ENCODE assay signal across 9 cellular contexts in the genomic region with DNA sequence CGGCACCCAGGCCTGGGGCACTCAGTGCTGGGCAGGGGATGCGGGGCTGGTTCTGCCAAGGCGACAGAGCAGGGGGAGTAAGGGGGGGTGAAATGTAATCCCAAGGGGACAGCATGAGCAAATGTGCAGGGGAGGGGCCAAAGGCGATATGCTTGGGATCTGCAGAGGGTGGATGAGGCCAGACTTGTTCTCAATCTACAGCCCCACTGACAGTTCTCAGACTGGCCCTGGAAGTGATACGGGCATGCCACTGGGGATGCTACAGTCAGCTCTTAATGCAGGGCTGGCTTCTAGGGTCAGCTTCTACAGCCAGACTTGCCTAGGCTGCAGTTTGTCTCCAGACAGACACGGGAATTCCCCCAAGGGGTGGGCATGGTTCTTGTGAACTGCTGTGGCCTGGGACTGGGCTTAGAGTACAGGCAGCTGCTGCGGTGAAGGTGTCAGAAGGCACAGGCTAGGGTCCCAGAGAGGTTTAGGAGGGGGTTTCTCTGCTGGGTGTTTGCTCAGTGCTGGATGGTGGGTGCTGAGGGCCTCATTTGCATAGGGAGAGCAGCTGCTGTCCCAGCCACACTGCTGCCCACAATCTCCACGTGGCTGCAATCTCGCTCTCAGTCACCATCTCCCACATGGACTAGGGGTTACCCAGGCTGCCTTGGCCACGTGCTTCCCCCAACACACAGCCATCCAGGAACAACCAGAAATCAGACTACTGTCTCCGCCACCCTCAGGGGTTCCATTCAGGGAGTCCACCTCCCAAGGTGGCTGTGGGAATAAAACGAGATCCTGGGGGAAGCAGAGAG.
DNase-seq lines count a peak whose midpoint lies in the region; ATAC-seq and TF ChIP-seq lines count a peak whose summit lies in the region.
"Had no signal": no experiment of that assay in that cellular context is flagged by ENCODE, and none has a peak within 500 bp of the region (broad histone marks: within the 10 kb centered on the region; RNA-seq: fewer than 3 reads in every experiment).

No MANE protein-coding gene starts in this region.

- DNase-seq in activated T-cell treated with anti-CD3 and anti-CD28 coated beads, Interleukin-2, amount 50 U/mL, for 72 hours = peak; percentile 80 to 86
- peak; percentile 86 for DNase-seq in spleen
- no peak for DNase-seq in GM23338 (ENCODE audit: low spot score)
- DNase-seq in coronary artery (ENCODE audit: low spot score) = no peak
- DNase-seq in GF-D8 (lab: John Stamatoyannopoulos, UW) = no peak

- 43 to 50% (median 48%) methylated on average over 10 to 12 of the region's 12 CpGs for whole genome bisulfite sequencing in spleen, 5 donors

- no peaks in the 10 kb centered on the region for H3K9me2 ChIP-seq in GM23338 (ENCODE audit: insufficient read depth)

- no peaks in the 10 kb centered on the region for H3K36me3 Mint-ChIP-seq in activated T-cell treated with anti-CD3 and anti-CD28 coated beads, Interleukin-2, amount 50 U/mL, for 72 hours (ENCODE audit: insufficient read depth in 2 of 2)
- H3K36me3 Mint-ChIP-seq in GM23338 (ENCODE audit: low read depth) = no peaks in the 10 kb centered on the region

- intact Hi-C loops in spleen (cut with DNase I; ENCODE audit: low total_unique reads) = no loop called here

- peak; percentile 81 for ATAC-seq in GM18498 (IDR thresholded peaks at IDR 0.05; ENCODE audit: unreplicated experiment)
- ATAC-seq in GM21390 (IDR thresholded peaks at IDR 0.05; ENCODE audit: unreplicated experiment) = peak; percentile 83
- ATAC-seq in activated T-cell treated with anti-CD3 and anti-CD28 coated beads, Interleukin-2, amount 50 U/mL, for 72 hours (replicated peaks in 1 of 2) = peak; percentile 92 to 95
- ATAC-seq in GM23338 = no peak; the same call in 1 of the 3 replicates

- TF ChIP-seq CTCF in KMS-11 (conservative IDR thresholded peaks at IDR 0.05; ENCODE audit: low read depth, low read length) (no peak), spleen (IDR thresholded peaks at IDR 0.05 in 8 of 11, conservative IDR thresholded peaks at IDR 0.05 in 3 of 11) (no peak), GM23338 (conservative IDR thresholded peaks at IDR 0.05; ENCODE audit: low read depth in 2 of 2) (no peak), coronary artery (IDR thresholded peaks at IDR 0.05) (no peak)

- H2AFZ ChIP-seq in KMS-11 (ENCODE audit: low read depth) (peak overlapping the region; percentile 58), GM23338 (no peak overlapping the region)

- no peaks in the 10 kb centered on the region for H3K27me3 Mint-ChIP-seq in activated T-cell treated with anti-CD3 and anti-CD28 coated beads, Interleukin-2, amount 50 U/mL, for 72 hours (ENCODE audit: low read depth)
- H3K27me3 Mint-ChIP-seq in GM23338 (ENCODE audit: insufficient read depth, low read depth, poor library complexity) = peaks cover 3% of the 10 kb centered on the region

- H3K27me3 ChIP-seq in KMS-11 (ENCODE audit: insufficient read depth, low read depth) = no peaks in the 10 kb centered on the region
- no peaks in the 10 kb centered on the region for H3K27me3 ChIP-seq in spleen (replicated peaks in 1 of 7)
- no peaks in the 10 kb centered on the region for H3K27me3 ChIP-seq in GM23338 (ENCODE audit: insufficient read depth)
- H3K27me3 ChIP-seq: SJSA1 had no signal

- no peaks in the 10 kb centered on the region for H3K9me3 ChIP-seq in spleen
- H3K9me3 ChIP-seq: SJSA1 had no signal

- H3F3A ChIP-seq in GM23338 (replicated peaks; ENCODE audit: low read depth) = no peaks in the 10 kb centered on the region

- no peaks in the 10 kb centered on the region for H3K9me3 Mint-ChIP-seq in activated T-cell treated with anti-CD3 and anti-CD28 coated beads, Interleukin-2, amount 50 U/mL, for 72 hours
- no peaks in the 10 kb centered on the region for H3K9me3 Mint-ChIP-seq in GM23338

- H4K20me1 ChIP-seq in KMS-11 (ENCODE audit: insufficient read depth) = no peaks in the 10 kb centered on the region
- no peaks in the 10 kb centered on the region for H4K20me1 ChIP-seq in GM23338 (replicated peaks; ENCODE audit: insufficient read depth)

- no peaks in the 10 kb centered on the region for H3K36me3 ChIP-seq in KMS-11 (ENCODE audit: insufficient read depth)
- no peaks in the 10 kb centered on the region for H3K36me3 ChIP-seq in spleen
- no peaks in the 10 kb centered on the region for H3K36me3 ChIP-seq in GM23338 (ENCODE audit: insufficient read depth)
- H3K36me3 ChIP-seq: SJSA1 had no signal

- H3K4me2 ChIP-seq in KMS-11 (peak overlapping the region; percentile 85), GM23338 (no peak overlapping the region)

- peak overlapping the region; percentile 72 to 80 for H3K4me3 Mint-ChIP-seq in activated T-cell treated with anti-CD3 and anti-CD28 coated beads, Interleukin-2, amount 50 U/mL, for 72 hours
- no peak overlapping the region for H3K4me3 Mint-ChIP-seq in GM23338

- TF ChIP-seq POLR2A in spleen (IDR thresholded peaks at IDR 0.05) = no peak

- H3K4me1 ChIP-seq in KMS-11 (ENCODE audit: low read depth, poor library complexity, severe bottlenecking) (peaks cover 64% of the 10 kb centered on the region), spleen (peaks cover 46 to 86% (median 68%) of the 10 kb centered on the region in 6 donors), GM23338 (ENCODE audit: insufficient read depth) (no peaks in the 10 kb centered on the region)
- H3K4me1 ChIP-seq: SJSA1 had no signal

- H3K4me1 Mint-ChIP-seq in activated T-cell treated with anti-CD3 and anti-CD28 coated beads, Interleukin-2, amount 50 U/mL, for 72 hours (ENCODE audit: low read depth) = peaks cover 49% of the 10 kb centered on the region
- no peaks in the 10 kb centered on the region for H3K4me1 Mint-ChIP-seq in GM23338

- H3K79me2 ChIP-seq in KMS-11 (ENCODE audit: insufficient read depth, low read depth) (no peaks in the 10 kb centered on the region), GM23338 (replicated peaks; ENCODE audit: insufficient read depth) (no peaks in the 10 kb centered on the region)

- H3K4me3 ChIP-seq in KMS-11 (IDR thresholded peaks at IDR 0.05; ENCODE audit: insufficient read depth, low read depth, low read length) (no peak overlapping the region), spleen (peak overlapping the region in 1 of 8 donors; percentile 50), GM23338 (no peak overlapping the region), coronary artery (no peak overlapping the region)
- H3K4me3 ChIP-seq: SJSA1 had no signal

- no peak overlapping the region for H3K27ac Mint-ChIP-seq in activated T-cell treated with anti-CD3 and anti-CD28 coated beads, Interleukin-2, amount 50 U/mL, for 72 hours
- no peak overlapping the region for H3K27ac Mint-ChIP-seq in GM23338

- H3K27ac ChIP-seq in KMS-11 = peak overlapping the region; percentile 88
- H3K27ac ChIP-seq in spleen = peak overlapping the region in 5 of 8 donors; percentile 20 to 85 (median 81)
- no peak overlapping the region for H3K27ac ChIP-seq in GM23338 (ENCODE audit: low read depth)
- no peak overlapping the region for H3K27ac ChIP-seq in coronary artery
- H3K27ac ChIP-seq: SJSA1 had no signal

- H3K9ac ChIP-seq in KMS-11 = peak overlapping the region; percentile 72

TF ChIP-seq in GM23338, 12 proteins besides CTCF, POLR2A, EP300 and RAD21:
- TF ChIP-seq ZNF114 (CRISPR knock-in tag; IDR thresholded peaks at IDR 0.05) (no peak), NANOG (IDR thresholded peaks at IDR 0.05; ENCODE audit: borderline replicate concordance) (no peak), EZH2 (IDR thresholded peaks at IDR 0.05; ENCODE audit: low read depth, unreplicated experiment) (no peak)
- TF ChIP-seq, protein P1, sequence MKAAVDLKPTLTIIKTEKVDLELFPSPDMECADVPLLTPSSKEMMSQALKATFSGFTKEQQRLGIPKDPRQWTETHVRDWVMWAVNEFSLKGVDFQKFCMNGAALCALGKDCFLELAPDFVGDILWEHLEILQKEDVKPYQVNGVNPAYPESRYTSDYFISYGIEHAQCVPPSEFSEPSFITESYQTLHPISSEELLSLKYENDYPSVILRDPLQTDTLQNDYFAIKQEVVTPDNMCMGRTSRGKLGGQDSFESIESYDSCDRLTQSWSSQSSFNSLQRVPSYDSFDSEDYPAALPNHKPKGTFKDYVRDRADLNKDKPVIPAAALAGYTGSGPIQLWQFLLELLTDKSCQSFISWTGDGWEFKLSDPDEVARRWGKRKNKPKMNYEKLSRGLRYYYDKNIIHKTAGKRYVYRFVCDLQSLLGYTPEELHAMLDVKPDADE (IDR thresholded peaks at IDR 0.05) = no peak

Comparison
In these comparisons a context has a peak if more than half of its experiments do, and no peak if none do; other contexts are left out.
1. H3K27ac ChIP-seq: peak in KMS-11 (single experiment) and spleen (5 of 8); none in GM23338 (single experiment) and coronary artery (0 of 2).
2. DNase-seq: peak in activated T-cell treated with anti-CD3 and anti-CD28 coated beads, Interleukin-2, amount 50 U/mL, for 72 hours (2 of 2) and spleen (single experiment); none in GM23338 (single experiment), coronary artery (single experiment) and GF-D8 (single experiment).